In genomic region chr15:62578960-62579359, GRCh38 we compare ENCODE assay signal across 22 cellular contexts.
"Had no signal": no experiment of that assay in that cellular context is flagged by ENCODE, and none has a peak within 500 bp of the region (broad histone marks: within the 10 kb centered on the region; RNA-seq: fewer than 3 reads in every experiment).

No MANE protein-coding gene starts in this region.

- H3K27me3 ChIP-seq: Peyer's patch, SJCRH30 had no signal

- H3K36me3 ChIP-seq: Peyer's patch, SJCRH30 had no signal

- H3K27ac ChIP-seq: PC-9, SJCRH30 had no signal

- ATAC-seq: HepG2, Right ventricle myocardium inferior, SK-N-SH treated with all-trans-retinoic acid at 6 μM for 48 hours had no signal

- H3K9me3 ChIP-seq: Peyer's patch, SJCRH30 had no signal

- H3K4me3 ChIP-seq: PC-9, Peyer's patch, SJCRH30 had no signal

- H3K4me1 ChIP-seq: SJCRH30 had no signal

- H2AFZ ChIP-seq: PC-9 had no signal

- DNase-seq: IMR-90, Kasumi-1, KG1, MM.1S, NCI-H1092 treated with DMSO at 0.1 percent for 48 hours, NCI-H1436 treated with DMSO at 0.1 percent for 48 hours, NCI-H1694, NCI-H187 treated with DMSO at 0.1 percent for 48 hours, NCI-H2029 treated with DMSO at 0.1 percent for 48 hours, NCI-H345, NCI-H446 treated with DMSO at 0.1 percent for 48 hours, NCI-H510A treated with DMSO at 0.1 percent for 48 hours, NCI-H748 treated with DMSO at 0.1 percent for 48 hours, OCI-M1, PC-9, SHP77 treated with DMSO at 0.1 percent for 48 hours, SJCRH30, T-helper 1 cell had no signal

- H3K4me2 ChIP-seq: PC-9 had no signal
